8 cellular contexts compared by ENCODE assay signal in genomic region chr9:120925535-120926396, GRCh38. TPM values are rescaled to one million over a fixed set of nuclear protein-coding genes. Genes with fewer than 3 reads are reported as not detected.
DNase-seq lines count a peak whose midpoint lies in the region; ATAC-seq and TF ChIP-seq lines count a peak whose summit lies in the region.

No MANE protein-coding gene starts in this region.

- H3K27me3 Mint-ChIP-seq in CD4-positive, alpha-beta memory T cell, result no peaks in the 10 kb centered on the region
- H3K27me3 Mint-ChIP-seq in activated T-helper 17 cell treated with anti-CD3 and anti-CD28 coated beads, Interleukin-2, amount 50 U/mL, for 72 hours, result no peaks in the 10 kb centered on the region

- peak overlapping the region; percentile 77 to 88 for H3K4me3 ChIP-seq in CD4-positive, alpha-beta memory T cell (ENCODE audit: low read length in 2 of 2)
- no peak overlapping the region for H3K4me3 ChIP-seq in NB4 (ENCODE audit: low read depth, low read length)

- no peaks in the 10 kb centered on the region for H3K27me3 ChIP-seq in CD4-positive, alpha-beta memory T cell (ENCODE audit: insufficient read depth, low read length)

- ATAC-seq in GM21529 (IDR thresholded peaks at IDR 0.05; ENCODE audit: unreplicated experiment), result peak; percentile 41
- peak; percentile 72 for ATAC-seq in activated T-helper 17 cell treated with anti-CD3 and anti-CD28 coated beads, Interleukin-2, amount 50 U/mL, for 72 hours (replicated peaks)

- POLR2A ChIA-PET in CD4-positive, alpha-beta memory T cell (lab: Charles Lee; ENCODE audit: partially characterized antibody), result interaction anchor here (12.7 to 74.5 kb wide), 3 partner anchors 12 to 80 kb away, joined by 149 to 5577 read pairs (median 5577); partner anchors contain the start of genes PHF19, PSMD5 and TRAF1

- H3K36me3 ChIP-seq in CD4-positive, alpha-beta memory T cell (ENCODE audit: insufficient read depth, low read length), result no peaks in the 10 kb centered on the region

- intact Hi-C loops in CD4-positive, alpha-beta memory T cell (cut with micrococcal nuclease), result loop anchor here (1.0 to 2.0 kb wide), 4 partner anchors 9 to 49 kb away; no protein-coding TSS in a partner anchor

- CTCF ChIA-PET in CD4-positive, alpha-beta memory T cell (lab: Charles Lee; ENCODE audit: partially characterized antibody), result interaction anchor here (0.7 to 3.5 kb wide), 16 partner anchors 9 to 79 kb away, joined by 3 to 17 read pairs (median 4); no protein-coding TSS in a partner anchor

- H3K4me1 Mint-ChIP-seq in CD4-positive, alpha-beta memory T cell, result peaks cover 51 to 92% (median 70%) of the 10 kb centered on the region in 4 donors
- H3K4me1 Mint-ChIP-seq in activated T-helper 17 cell treated with anti-CD3 and anti-CD28 coated beads, Interleukin-2, amount 50 U/mL, for 72 hours, result peaks cover 25% of the 10 kb centered on the region

- no peaks in the 10 kb centered on the region for H3K9me3 Mint-ChIP-seq in CD4-positive, alpha-beta memory T cell
- H3K9me3 Mint-ChIP-seq in activated T-helper 17 cell treated with anti-CD3 and anti-CD28 coated beads, Interleukin-2, amount 50 U/mL, for 72 hours, result no peaks in the 10 kb centered on the region

- peak overlapping the region; percentile 83 to 97 (median 95) for H3K4me3 Mint-ChIP-seq in CD4-positive, alpha-beta memory T cell
- peak overlapping the region; percentile 91 for H3K4me3 Mint-ChIP-seq in activated T-helper 17 cell treated with anti-CD3 and anti-CD28 coated beads, Interleukin-2, amount 50 U/mL, for 72 hours

- peaks cover 84% of the 10 kb centered on the region for H3K4me1 ChIP-seq in CD4-positive, alpha-beta memory T cell (ENCODE audit: insufficient read depth, low read length)

- no peak for TF ChIP-seq POLR2A in NB4 (IDR thresholded peaks at IDR 0.05; ENCODE audit: extremely low read depth, insufficient read length)

- peak overlapping the region; percentile 91 to 99 (median 98) for H3K27ac Mint-ChIP-seq in CD4-positive, alpha-beta memory T cell
- peak overlapping the region; percentile 94 for H3K27ac Mint-ChIP-seq in activated T-helper 17 cell treated with anti-CD3 and anti-CD28 coated beads, Interleukin-2, amount 50 U/mL, for 72 hours

- DNase-seq in CD4-positive, alpha-beta memory T cell, result peak; percentile 61 to 95 (median 63)
- DNase-seq in NB4 (ENCODE audit: low read depth), result peak; percentile 62
- DNase-seq in iris pigment epithelial cell (ENCODE audit: low read depth), result peak; percentile 92
- DNase-seq in stimulated activated CD8-positive, alpha-beta memory T cell treated with anti-CD3 and anti-CD28 coated beads, Interleukin-12 subunit alpha, Interleukin-12 subunit beta, amount 100 ng/mL, for 1 hour (ENCODE audit: low read depth), result peak; percentile 78
- DNase-seq in cerebellar nuclear complex (lab: John Stamatoyannopoulos, UW), result no peak
- DNase-seq in Kasumi-1 (lab: John Stamatoyannopoulos, UW), result no peak

- H3K36me3 Mint-ChIP-seq in CD4-positive, alpha-beta memory T cell, result peaks cover 37 to 61% of the 10 kb centered on the region in 2 donors
- peaks cover 77% of the 10 kb centered on the region for H3K36me3 Mint-ChIP-seq in activated T-helper 17 cell treated with anti-CD3 and anti-CD28 coated beads, Interleukin-2, amount 50 U/mL, for 72 hours (ENCODE audit: low read depth)

- no peaks in the 10 kb centered on the region for H3K9me3 ChIP-seq in CD4-positive, alpha-beta memory T cell (ENCODE audit: control insufficient read depth in 1 of 2, low read length in 2 of 2)

- TF ChIP-seq CTCF in NB4 (IDR thresholded peaks at IDR 0.05; ENCODE audit: low read depth, low read length), result no peak

- H3K27ac ChIP-seq in CD4-positive, alpha-beta memory T cell (ENCODE audit: low read depth, low read length), result peak overlapping the region; percentile 99

RNA-seq across cellular contexts. Expression of gene TRAF1, which starts 0.8 kb away (rescaled TPM):
- total RNA-seq in CD4-positive, alpha-beta memory T cell, result 100 to 1,000 TPM; 174 to 181 TPM
- polyA plus RNA-seq in CD4-positive, alpha-beta memory T cell, result 10 to 100 TPM in 1 of 2 donors, 1 to 10 TPM in 1; 7.8 to 14.4 TPM
- 100 to 1,000 TPM in 1 of 2 donors, 10 to 100 TPM in 1; 71.4 to 164 TPM for total RNA-seq in activated T-helper 17 cell treated with anti-CD3 and anti-CD28 coated beads, Interleukin-2, amount 50 U/mL, for 72 hours

RNA-seq across cellular contexts. Expression of gene PHF19, which starts 48.8 kb away (rescaled TPM):
- 100 to 1,000 TPM; 194 to 201 TPM for total RNA-seq in CD4-positive, alpha-beta memory T cell
- 10 to 100 TPM; 15.4 to 17.8 TPM for polyA plus RNA-seq in CD4-positive, alpha-beta memory T cell
- 100 to 1,000 TPM; 236 to 258 TPM for total RNA-seq in activated T-helper 17 cell treated with anti-CD3 and anti-CD28 coated beads, Interleukin-2, amount 50 U/mL, for 72 hours

Comparison
In these comparisons a context has a peak if more than half of its experiments do, and no peak if none do; other contexts are left out.
1. DNase-seq: peak in CD4-positive, alpha-beta memory T cell (5 of 5), NB4 (single experiment), iris pigment epithelial cell (single experiment) and stimulated activated CD8-positive, alpha-beta memory T cell treated with anti-CD3 and anti-CD28 coated beads, Interleukin-12 subunit alpha, Interleukin-12 subunit beta, amount 100 ng/mL, for 1 hour (single experiment); none in cerebellar nuclear complex (0 of 2) and Kasumi-1 (0 of 2).